ENCODE assay signal across 8 cellular contexts in genomic region chr19:4403005-4403761, GRCh38. TPM values are rescaled to one million over a fixed set of nuclear protein-coding genes. Genes with fewer than 3 reads are reported as not detected.
DNase-seq lines count a peak whose midpoint lies in the region; ATAC-seq and TF ChIP-seq lines count a peak whose summit lies in the region.

No MANE protein-coding gene starts in this region.

- no peaks in the 10 kb centered on the region for H3K36me3 ChIP-seq in IMR-90 (ENCODE audit: control insufficient read depth, insufficient read depth, low read length)
- no peaks in the 10 kb centered on the region for H3K36me3 ChIP-seq in brain microvascular endothelial cell (replicated peaks)
- no peaks in the 10 kb centered on the region for H3K36me3 ChIP-seq in mucosa of stomach (ENCODE audit: control insufficient read depth, insufficient read depth, low read length)

- no peak overlapping the region for H2BK120ac ChIP-seq in IMR-90 (ENCODE audit: low read depth, low read length)

- H2AFZ ChIP-seq in IMR-90 (replicated peaks; ENCODE audit: low read length, poor library complexity), result peak overlapping the region; percentile 91

- peaks cover 4% of the 10 kb centered on the region for H3K9me1 ChIP-seq in IMR-90 (ENCODE audit: insufficient read depth, low read length)

- peak overlapping the region; percentile 53; the same call in 1 of the 2 replicates for H3K14ac ChIP-seq in IMR-90 (replicated peaks; ENCODE audit: low read depth, low read length)

- peak overlapping the region; percentile 66 for H3K9ac ChIP-seq in IMR-90 (ENCODE audit: low read depth, low read length)
- H3K9ac ChIP-seq in mucosa of stomach (ENCODE audit: low read length), result peak overlapping the region; percentile 81

- DNase-seq in AG10803 (ENCODE audit: low read depth) (no peak), IMR-90 (no peak), brain microvascular endothelial cell (no peak), NCI-H524 (lab: John Stamatoyannopoulos, UW) (no peak), hepatic stellate cell (ENCODE audit: low spot score) (no peak)
- no peak for DNase-seq in stimulated activated naive CD4-positive, alpha-beta T cell treated with Interleukin-2 at 50 U/mL for 16 hours (lab: John Stamatoyannopoulos, UW)

- H2BK5ac ChIP-seq in IMR-90 (ENCODE audit: low read depth, low read length, poor library complexity, severe bottlenecking), result peak overlapping the region; percentile 9

- BruUV-seq in IMR-90 (replicated peaks; lab: Mats Ljungman, UMichigan), result no TSS peak

- peaks cover 26% of the 10 kb centered on the region for H4K20me1 ChIP-seq in IMR-90 (ENCODE audit: insufficient read depth, low read length)

- H4K91ac ChIP-seq in IMR-90 (ENCODE audit: insufficient read depth, low read depth, low read length), result peak overlapping the region; percentile 22

- intact Hi-C loops in IMR-90 (cut with micrococcal nuclease), result loop anchor here (2.0 kb wide), 1 partner anchor 54 kb away; the partner anchor contains the start of gene UBXN6

- peaks cover 10 to 48% of the 10 kb centered on the region in 2 experiments; a peak in 2 of 4 replicates for H3K79me1 ChIP-seq in IMR-90 (ENCODE audit: low read depth in 1 of 2, low read length in 2 of 2)

- no peaks in the 10 kb centered on the region for H3K9me3 ChIP-seq in IMR-90 (ENCODE audit: control insufficient read depth, insufficient read depth, low read length)
- H3K9me3 ChIP-seq in mucosa of stomach (ENCODE audit: control insufficient read depth, low read length), result no peaks in the 10 kb centered on the region

- H3K27me3 ChIP-seq in IMR-90 (ENCODE audit: control insufficient read depth, insufficient read depth, low read length), result no peaks in the 10 kb centered on the region
- H3K27me3 ChIP-seq in brain microvascular endothelial cell (replicated peaks), result no peaks in the 10 kb centered on the region
- no peaks in the 10 kb centered on the region for H3K27me3 ChIP-seq in mucosa of stomach (ENCODE audit: control insufficient read depth, insufficient read depth, low read length)

- H3K23ac ChIP-seq in IMR-90 (ENCODE audit: low read depth, low read length), result peak overlapping the region; percentile 50

- no peak for ATAC-seq in IMR-90 (ENCODE audit: low read depth)
- ATAC-seq in GM19324 (IDR thresholded peaks at IDR 0.05; ENCODE audit: low FRiP score, unreplicated experiment), result no peak

- POLR2A ChIA-PET in IMR-90 (lab: Charles Lee; ENCODE audit: unreplicated experiment), result no interaction called here

- no peak for TF ChIP-seq RAD21 in IMR-90 (IDR thresholded peaks at IDR 0.05; ENCODE audit: low read length)

- no peak overlapping the region for H2BK20ac ChIP-seq in IMR-90 (ENCODE audit: low read depth, low read length)

- peak overlapping the region; percentile 35 for H3K56ac ChIP-seq in IMR-90 (ENCODE audit: extremely low read depth, insufficient read depth, low read length)

- peak overlapping the region; percentile 20 to 46; a peak in 3 of 4 replicates for H4K8ac ChIP-seq in IMR-90 (ENCODE audit: low read depth in 2 of 2, low read length in 2 of 2)

- peak overlapping the region; percentile 54; the same call in 1 of the 2 replicates for H3K27ac ChIP-seq in IMR-90 (ENCODE audit: insufficient read depth, low read length)
- peak overlapping the region; percentile 51 for H3K27ac ChIP-seq in brain microvascular endothelial cell

- H2AK5ac ChIP-seq in IMR-90 (ENCODE audit: low read depth, low read length), result peak overlapping the region; percentile 77

- 0% methylated on average over 11 of the region's 32 CpGs; no CpG with 5 or more reads in 1 of the 2 experiments for WGBS in IMR-90 (ENCODE audit: extremely low coverage in 2 of 2, insufficient read length in 1 of 2), 2 experiments

- dilution Hi-C loops in IMR-90 (cut with HindIII; ENCODE audit: low sequenced_read_pairs, unreplicated experiment), result no loop called here

- peak overlapping the region; percentile 95 for H2AK9ac ChIP-seq in IMR-90 (replicated peaks; ENCODE audit: low read depth, low read length, poor library complexity)

- H3K18ac ChIP-seq in IMR-90 (ENCODE audit: low read depth, low read length), result no peak overlapping the region

- H3K4me2 ChIP-seq in IMR-90 (ENCODE audit: low read depth, low read length), result peak overlapping the region; percentile 96

- peak overlapping the region; percentile 2; the same call in 1 of the 2 replicates for H3K4ac ChIP-seq in IMR-90 (ENCODE audit: low read depth, low read length)

- 0 out of 3 replicates have a peak overlapping the region, but pooled peaks have one; percentile 7 for H2BK15ac ChIP-seq in IMR-90 (ENCODE audit: low read depth, low read length)

- H3K4me3 ChIP-seq in AG10803 (ENCODE audit: low read length), result peak overlapping the region; percentile 83
- peak overlapping the region; percentile 47 for H3K4me3 ChIP-seq in IMR-90 (ENCODE audit: insufficient read depth, low read depth, low read length)
- peak overlapping the region; percentile 85 for H3K4me3 ChIP-seq in brain microvascular endothelial cell (ENCODE audit: low read depth, low read length)
- peak overlapping the region; percentile 52 for H3K4me3 ChIP-seq in mucosa of stomach (ENCODE audit: low read length)

- H3K4me1 ChIP-seq in IMR-90 (ENCODE audit: control insufficient read depth, insufficient read depth, low read length) (peaks cover 5% of the 10 kb centered on the region), mucosa of stomach (ENCODE audit: control insufficient read depth, insufficient read depth, low read length) (peaks cover 6% of the 10 kb centered on the region)

- no peak for TF ChIP-seq POLR2A in IMR-90 (IDR thresholded peaks at IDR 0.05; ENCODE audit: low read depth, low read length)

- TF ChIP-seq CTCF in AG10803 (conservative IDR thresholded peaks at IDR 0.05; ENCODE audit: low read length) (no peak), IMR-90 (conservative IDR thresholded peaks at IDR 0.05; ENCODE audit: low read depth, low read length) (no peak), brain microvascular endothelial cell (IDR thresholded peaks at IDR 0.05; ENCODE audit: low read depth, low read length, missing control alignments) (no peak)

- CTCF ChIA-PET in IMR-90 (lab: Yijun Ruan, JAX), result no interaction called here

- in situ Hi-C loops in IMR-90 (cut with MboI; ENCODE audit: low sequenced_read_pairs), result no loop called here
- in situ Hi-C loops in brain microvascular endothelial cell (cut with HindIII; ENCODE audit: low pct_ligation_motif_present, low sequenced_read_pairs), result no loop called here

- peak overlapping the region; percentile 14 for H4K5ac ChIP-seq in IMR-90 (ENCODE audit: low read depth, low read length)

TF ChIP-seq in IMR-90, 13 proteins besides CTCF, POLR2A, EP300 and RAD21:
- TF ChIP-seq FOS (IDR thresholded peaks at IDR 0.05; ENCODE audit: low read depth, low read length) (no peak), RCOR1 (IDR thresholded peaks at IDR 0.05; ENCODE audit: insufficient replicate concordance, low read length) (no peak), MAFK (IDR thresholded peaks at IDR 0.05; ENCODE audit: low read depth, low read length) (no peak), RFX5 (IDR thresholded peaks at IDR 0.05; ENCODE audit: low read depth, low read length) (no peak), MXI1 (IDR thresholded peaks at IDR 0.05; ENCODE audit: borderline replicate concordance, low read depth, low read length) (no peak), CEBPB (IDR thresholded peaks at IDR 0.05; ENCODE audit: low read depth, low read length) (no peak), SMC3 (IDR thresholded peaks at IDR 0.05; ENCODE audit: low read depth, low read length) (no peak), MAZ (IDR thresholded peaks at IDR 0.05; ENCODE audit: borderline replicate concordance, low read depth, low read length) (no peak), CHD1 (IDR thresholded peaks at IDR 0.05; ENCODE audit: low read depth, low read length) (no peak), USF2 (IDR thresholded peaks at IDR 0.05; ENCODE audit: low read depth, low read length) (no peak), BHLHE40 (IDR thresholded peaks at IDR 0.05; ENCODE audit: low read depth, low read length) (no peak), ELK1 (IDR thresholded peaks at IDR 0.05; ENCODE audit: borderline replicate concordance, low read depth, low read length) (no peak), NFE2L2 (IDR thresholded peaks at IDR 0.05; ENCODE audit: low read depth, low read length) (no peak)

RNA-seq across cellular contexts. Expression of gene CHAF1A, which starts 0.7 kb away (rescaled TPM):
- total RNA-seq in IMR-90 (2012; rRNA removed), result 11.4 and 12.4 TPM in 2 replicates
- 22.9 and 26.7 TPM in 2 replicates for polyA plus RNA-seq in IMR-90 (2012; rRNA removed)
- 16.1 and 20.9 TPM in 2 replicates for polyA plus RNA-seq in IMR-90 (2012; cell fraction: cytosol; rRNA removed)
- polyA plus RNA-seq in IMR-90 (2012; cell fraction: nucleus; rRNA removed; ENCODE audit: low replicate concordance), result 18.2 and 45.9 TPM in 2 replicates

RNA-seq across cellular contexts. Expression of gene SH3GL1, which starts 2.8 kb away (rescaled TPM):
- 28.1 and 32.2 TPM in 2 replicates for total RNA-seq in IMR-90 (2012; rRNA removed)
- 138 and 161 TPM in 2 replicates for polyA plus RNA-seq in IMR-90 (2012; rRNA removed)
- polyA plus RNA-seq in IMR-90 (2012; cell fraction: cytosol; rRNA removed), result 103 and 170 TPM in 2 replicates
- 93.0 and 160 TPM in 2 replicates for polyA plus RNA-seq in IMR-90 (2012; cell fraction: nucleus; rRNA removed; ENCODE audit: low replicate concordance)

RNA-seq across cellular contexts. Expression of gene UBXN6, which starts 54.4 kb away (rescaled TPM):
- total RNA-seq in IMR-90 (2012; rRNA removed), result 74.2 and 84.2 TPM in 2 replicates
- 86.5 and 98.3 TPM in 2 replicates for polyA plus RNA-seq in IMR-90 (2012; rRNA removed)
- polyA plus RNA-seq in IMR-90 (2012; cell fraction: cytosol; rRNA removed), result 112 and 127 TPM in 2 replicates
- 144 and 228 TPM in 2 replicates for polyA plus RNA-seq in IMR-90 (2012; cell fraction: nucleus; rRNA removed; ENCODE audit: low replicate concordance)

RNA-seq across cellular contexts. Expression of gene MPND, which starts 59.8 kb away (rescaled TPM):
- 2.3 and 3.3 TPM in 2 replicates for total RNA-seq in IMR-90 (2012; rRNA removed)
- 8.1 and 9.8 TPM in 2 replicates for polyA plus RNA-seq in IMR-90 (2012; rRNA removed)
- polyA plus RNA-seq in IMR-90 (2012; cell fraction: cytosol; rRNA removed), result 12.5 and 13.1 TPM in 2 replicates
- 4.6 and 9.8 TPM in 2 replicates for polyA plus RNA-seq in IMR-90 (2012; cell fraction: nucleus; rRNA removed; ENCODE audit: low replicate concordance)
